26 cellular contexts compared by ENCODE assay signal in genomic region chr14:79551591-79551990, GRCh38.
DNase-seq lines count a peak whose midpoint lies in the region; ATAC-seq and TF ChIP-seq lines count a peak whose summit lies in the region.
"Had no signal": no experiment of that assay in that cellular context is flagged by ENCODE, and none has a peak within 500 bp of the region (broad histone marks: within the 10 kb centered on the region; RNA-seq: fewer than 3 reads in every experiment).

No MANE protein-coding gene starts in this region.

- no peak for ATAC-seq in CD8-positive, alpha-beta T cell
- ATAC-seq: activated CD8-positive, alpha-beta memory T cell treated with anti-CD3 and anti-CD28 coated beads, Interleukin-2, amount 10 ng/mL, durations not matched to agents 7 days and 5 days; left lung; stimulated activated effector memory CD8-positive, alpha-beta T cell treated with anti-CD3 and anti-CD28 coated beads, Interleukin-12 subunit alpha, Interleukin-12 subunit beta, amount 100 ng/mL, for 72 hours had no signal

- H3K4me1 ChIP-seq in CD8-positive, alpha-beta T cell (ENCODE audit: insufficient read depth, low read length), result no peaks in the 10 kb centered on the region
- no peaks in the 10 kb centered on the region for H3K4me1 ChIP-seq in HAP-1
- H3K4me1 ChIP-seq: left lung, suprapubic skin, vagina had no signal

- H3K27ac Mint-ChIP-seq in nephron, result peak overlapping the region in 2 of 3 experiments; percentile 45 to 59
- no peak overlapping the region for H3K27ac Mint-ChIP-seq in CD8-positive, alpha-beta T cell
- H3K27ac Mint-ChIP-seq: activated CD4-positive, alpha-beta T cell treated with anti-CD3 and anti-CD28 coated beads, Interleukin-2, amount 10 ng/mL, durations not matched to agents 24 days and 14 days; activated CD8-positive, alpha-beta memory T cell treated with anti-CD3 and anti-CD28 coated beads, Interleukin-2, amount 10 ng/mL, durations not matched to agents 7 days and 5 days; activated T-helper 1 cell treated with anti-CD3 and anti-CD28 coated beads, Interleukin-12 subunit alpha, Interleukin-12 subunit beta, Interleukin-2, Interleukin-4 antibody, amounts not matched to agents 30 ng/mL and 10 ng/mL and 1 ng/mL, durations not matched to agents 14 hours and 24 hours and 36 hours; H9; progenitor cell of endocrine pancreas; stimulated activated effector memory CD8-positive, alpha-beta T cell treated with anti-CD3 and anti-CD28 coated beads, Interleukin-12 subunit alpha, Interleukin-12 subunit beta, amount 100 ng/mL, for 72 hours had no signal

- no peaks in the 10 kb centered on the region for H3K9me3 Mint-ChIP-seq in nephron
- H3K9me3 Mint-ChIP-seq in CD8-positive, alpha-beta T cell, result no peaks in the 10 kb centered on the region
- H3K9me3 Mint-ChIP-seq: activated CD4-positive, alpha-beta T cell treated with anti-CD3 and anti-CD28 coated beads, Interleukin-2, amount 10 ng/mL, durations not matched to agents 24 days and 14 days; activated T-helper 1 cell treated with anti-CD3 and anti-CD28 coated beads, Interleukin-12 subunit alpha, Interleukin-12 subunit beta, Interleukin-2, Interleukin-4 antibody, amounts not matched to agents 30 ng/mL and 10 ng/mL and 1 ng/mL, durations not matched to agents 14 hours and 24 hours and 36 hours; H9 had no signal

- no peaks in the 10 kb centered on the region for H3K9me3 ChIP-seq in CD8-positive, alpha-beta T cell (ENCODE audit: low read length)
- H3K9me3 ChIP-seq in HAP-1, result no peaks in the 10 kb centered on the region
- H3K9me3 ChIP-seq: left lung, suprapubic skin, vagina had no signal

- no peak for TF ChIP-seq CTCF in nephron (IDR thresholded peaks at IDR 0.05; ENCODE audit: unreplicated experiment in 3 of 3)
- TF ChIP-seq CTCF in CD8-positive, alpha-beta T cell (IDR thresholded peaks at IDR 0.05), result no peak

- no peak overlapping the region for H3K27ac ChIP-seq in CD8-positive, alpha-beta T cell (ENCODE audit: low read depth, low read length)
- H3K27ac ChIP-seq: C4-2B, left lung, suprapubic skin, vagina had no signal

- peaks cover 36% of the 10 kb centered on the region for H3K4me1 Mint-ChIP-seq in nephron
- H3K4me1 Mint-ChIP-seq in CD8-positive, alpha-beta T cell (ENCODE audit: low read depth), result no peaks in the 10 kb centered on the region
- H3K4me1 Mint-ChIP-seq: activated CD4-positive, alpha-beta T cell treated with anti-CD3 and anti-CD28 coated beads, Interleukin-2, amount 10 ng/mL, durations not matched to agents 24 days and 14 days; activated CD8-positive, alpha-beta memory T cell treated with anti-CD3 and anti-CD28 coated beads, Interleukin-2, amount 10 ng/mL, durations not matched to agents 7 days and 5 days; neural crest cell; stimulated activated effector memory CD8-positive, alpha-beta T cell treated with anti-CD3 and anti-CD28 coated beads, Interleukin-12 subunit alpha, Interleukin-12 subunit beta, amount 100 ng/mL, for 72 hours had no signal

- no peak overlapping the region for H3K4me3 ChIP-seq in CD8-positive, alpha-beta T cell (ENCODE audit: low read depth, low read length)
- no peak overlapping the region for H3K4me3 ChIP-seq in HAP-1
- H3K4me3 ChIP-seq: left lung, suprapubic skin, vagina had no signal

- intact Hi-C loops in CD8-positive, alpha-beta T cell (cut with DNase I, micrococcal nuclease), result no loop called here

- CTCF ChIA-PET in CD8-positive, alpha-beta T cell (lab: Charles Lee), result no interaction called here

- in situ Hi-C loops in HAP-1 (cut with MboI; ENCODE audit: low sequenced_read_pairs), result no loop called here

- H3K27me3 ChIP-seq in CD8-positive, alpha-beta T cell (ENCODE audit: insufficient read depth, low read length), result no peaks in the 10 kb centered on the region
- H3K27me3 ChIP-seq in HAP-1 (ENCODE audit: low read depth), result no peaks in the 10 kb centered on the region
- H3K27me3 ChIP-seq: left lung, suprapubic skin, vagina had no signal

- H3K4me3 Mint-ChIP-seq in nephron, result no peak overlapping the region
- no peak overlapping the region for H3K4me3 Mint-ChIP-seq in CD8-positive, alpha-beta T cell
- H3K4me3 Mint-ChIP-seq: activated CD4-positive, alpha-beta T cell treated with anti-CD3 and anti-CD28 coated beads, Interleukin-2, amount 10 ng/mL, durations not matched to agents 24 days and 14 days; activated CD8-positive, alpha-beta memory T cell treated with anti-CD3 and anti-CD28 coated beads, Interleukin-2, amount 10 ng/mL, durations not matched to agents 7 days and 5 days; activated T-helper 1 cell treated with anti-CD3 and anti-CD28 coated beads, Interleukin-12 subunit alpha, Interleukin-12 subunit beta, Interleukin-2, Interleukin-4 antibody, amounts not matched to agents 30 ng/mL and 10 ng/mL and 1 ng/mL, durations not matched to agents 14 hours and 24 hours and 36 hours; H9; neural crest cell; stimulated activated effector memory CD8-positive, alpha-beta T cell treated with anti-CD3 and anti-CD28 coated beads, Interleukin-12 subunit alpha, Interleukin-12 subunit beta, amount 100 ng/mL, for 72 hours had no signal

- H3K36me3 ChIP-seq in CD8-positive, alpha-beta T cell (ENCODE audit: insufficient read depth, low read length), result no peaks in the 10 kb centered on the region
- H3K36me3 ChIP-seq in HAP-1 (replicated peaks), result no peaks in the 10 kb centered on the region
- H3K36me3 ChIP-seq: left lung, suprapubic skin, vagina had no signal

- no peaks in the 10 kb centered on the region for H3K27me3 Mint-ChIP-seq in nephron (ENCODE audit: low read depth)
- H3K27me3 Mint-ChIP-seq in CD8-positive, alpha-beta T cell (ENCODE audit: low read depth), result no peaks in the 10 kb centered on the region
- H3K27me3 Mint-ChIP-seq: activated CD4-positive, alpha-beta T cell treated with anti-CD3 and anti-CD28 coated beads, Interleukin-2, amount 10 ng/mL, durations not matched to agents 24 days and 14 days; activated CD8-positive, alpha-beta memory T cell treated with anti-CD3 and anti-CD28 coated beads, Interleukin-2, amount 10 ng/mL, durations not matched to agents 7 days and 5 days; progenitor cell of endocrine pancreas had no signal

- no peaks in the 10 kb centered on the region for H3K36me3 Mint-ChIP-seq in nephron (ENCODE audit: low read depth)
- no peaks in the 10 kb centered on the region for H3K36me3 Mint-ChIP-seq in CD8-positive, alpha-beta T cell
- H3K36me3 Mint-ChIP-seq: activated CD8-positive, alpha-beta memory T cell treated with anti-CD3 and anti-CD28 coated beads, Interleukin-2, amount 10 ng/mL, durations not matched to agents 7 days and 5 days; stimulated activated effector memory CD8-positive, alpha-beta T cell treated with anti-CD3 and anti-CD28 coated beads, Interleukin-12 subunit alpha, Interleukin-12 subunit beta, amount 100 ng/mL, for 72 hours had no signal

- POLR2A ChIA-PET in CD8-positive, alpha-beta T cell (lab: Charles Lee), result no interaction called here

- DNase-seq in DMS153 (lab: John Stamatoyannopoulos, UW) (peak; percentile 75), NCI-H1436 treated with DMSO at 0.1 percent for 48 hours (lab: John Stamatoyannopoulos, UW) (peak; percentile 50), NCI-H526 (lab: John Stamatoyannopoulos, UW) (peak; percentile 33 to 74), NCI-H1694 treated with DMSO at 0.1 percent for 48 hours (lab: John Stamatoyannopoulos, UW) (no peak), HAP-1 (ENCODE audit: low spot score in 2 of 2) (no peak)
- DNase-seq in CD8-positive, alpha-beta T cell, result no peak
- no peak for DNase-seq in central memory CD4-positive, alpha-beta T cell
- DNase-seq: activated CD4-positive, alpha-beta T cell treated with anti-CD3 and anti-CD28 coated beads, Interleukin-2, amount 10 ng/mL, durations not matched to agents 24 days and 14 days; activated CD8-positive, alpha-beta memory T cell treated with anti-CD3 and anti-CD28 coated beads, Interleukin-2, amount 10 ng/mL, durations not matched to agents 7 days and 5 days; activated naive CD4-positive, alpha-beta T cell treated with anti-CD3 and anti-CD28 coated beads, Interleukin-2, amount 50 U/mL, for 16 hours; anterior cingulate cortex; caudate nucleus; H9; KBM-7; left lung; MM.1S; NCI-H2029 treated with DMSO at 0.1 percent for 48 hours; stimulated activated CD4-positive, alpha-beta T cell treated with anti-CD3 and anti-CD28 coated beads, Interleukin-1b, Interleukin-23, amount 100 ng/mL, for 48 hours had no signal

Comparison
In these comparisons a context has a peak if more than half of its experiments do, and no peak if none do; other contexts are left out.
1. DNase-seq: peak in DMS153 (single experiment), NCI-H1436 treated with DMSO at 0.1 percent for 48 hours (single experiment) and NCI-H526 (2 of 2); none in NCI-H1694 treated with DMSO at 0.1 percent for 48 hours (single experiment), CD8-positive, alpha-beta T cell (0 of 7), HAP-1 (0 of 2) and central memory CD4-positive, alpha-beta T cell (single experiment).